Comparison of ENCODE assay signal across 9 cellular contexts in the genomic region with DNA sequence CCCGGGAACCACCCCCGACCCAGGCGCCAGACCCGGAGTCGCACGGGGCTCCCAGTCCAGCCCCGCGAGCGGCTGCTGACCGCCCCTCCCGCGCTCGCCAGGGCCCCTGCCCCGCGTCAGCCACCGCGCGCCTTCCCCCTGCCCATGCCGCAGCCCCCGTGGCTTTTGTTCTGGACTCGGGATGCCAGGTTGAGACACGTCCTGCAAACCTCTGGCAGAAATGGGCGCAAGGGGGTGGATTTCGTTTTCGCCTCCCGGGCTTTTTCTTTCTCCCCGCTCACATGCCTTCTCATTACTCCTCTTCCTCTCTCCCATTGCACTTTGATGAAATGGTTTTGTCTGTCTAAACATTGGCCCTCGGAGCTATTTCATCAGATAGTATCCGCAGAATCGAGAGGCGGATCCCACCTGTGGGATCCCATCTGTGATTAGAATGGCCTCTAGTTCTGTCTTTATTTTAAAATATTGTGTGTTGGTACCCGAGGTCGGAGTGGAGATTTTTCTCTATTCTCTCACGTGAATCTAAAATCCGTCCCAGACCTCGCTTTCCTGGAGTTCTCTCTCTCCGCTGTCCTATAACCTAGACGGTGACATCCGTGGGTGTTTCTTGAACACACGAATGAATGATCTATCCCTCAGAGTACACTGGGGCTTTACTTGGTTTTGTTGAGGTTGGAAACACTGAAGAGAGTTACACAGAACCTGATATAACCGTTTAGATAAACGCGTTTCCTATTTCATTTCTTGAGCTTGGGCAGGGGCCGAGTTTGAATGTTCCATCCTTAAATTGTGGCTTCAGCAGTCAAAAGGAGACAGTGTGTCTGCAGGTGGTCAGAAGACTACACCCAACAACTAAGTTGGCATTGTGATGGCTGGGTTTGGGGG. TPM values are rescaled to one million over a fixed set of nuclear protein-coding genes. Genes with fewer than 3 reads are reported as not detected.
DNase-seq lines count a peak whose midpoint lies in the region; ATAC-seq and TF ChIP-seq lines count a peak whose summit lies in the region.
"Had no signal": no experiment of that assay in that cellular context is flagged by ENCODE, and none has a peak within 500 bp of the region (broad histone marks: within the 10 kb centered on the region; RNA-seq: fewer than 3 reads in every experiment).

No MANE protein-coding gene starts in this region.

- CTCF ChIA-PET in AG04449 (lab: Yijun Ruan, JAX): interaction anchor here (0.9 to 1.8 kb wide), 2 partner anchors 19 to 56 kb away, joined by 3 to 4 read pairs; no protein-coding TSS in a partner anchor

- no peak overlapping the region for H3K27ac ChIP-seq in left ventricle myocardium inferior (replicated peaks)
- H3K27ac ChIP-seq in skin epidermis: peak overlapping the region; percentile 34 to 91 (median 77)

- ATAC-seq in GM19463 (IDR thresholded peaks at IDR 0.05; ENCODE audit: unreplicated experiment) (peak; percentile 7), HG02588 (IDR thresholded peaks at IDR 0.05; ENCODE audit: unreplicated experiment) (no peak)

- TF ChIP-seq CTCF in AG04449 (IDR thresholded peaks at IDR 0.05; ENCODE audit: insufficient read depth, low read length, missing control alignments): no peak
- TF ChIP-seq CTCF in left ventricle myocardium inferior (IDR thresholded peaks at IDR 0.05; ENCODE audit: borderline replicate concordance): no peak

- peaks cover 15% of the 10 kb centered on the region for H3K4me1 ChIP-seq in left ventricle myocardium inferior

- H3K27me3 ChIP-seq in left ventricle myocardium inferior (ENCODE audit: low read depth): peaks cover 71% of the 10 kb centered on the region

- DNase-seq in AG04449 (ENCODE audit: low read depth, low spot score) (no peak), left ventricle myocardium inferior (no peak), NCI-H2029 (lab: John Stamatoyannopoulos, UW) (no peak), middle frontal gyrus (ENCODE audit: extremely low spot score, low spot score) (no peak)
- peak; percentile 21 to 49 for DNase-seq in activated CD4-positive, alpha-beta T cell treated with anti-CD3 and anti-CD28 coated beads, Interleukin-2, amount 50 U/mL, for 48 hours

- intact Hi-C loops in left ventricle myocardium inferior (cut with micrococcal nuclease): no loop called here

- H3K9me3 ChIP-seq in left ventricle myocardium inferior (replicated peaks): no peaks in the 10 kb centered on the region

- POLR2A ChIA-PET in AG04449 (lab: Yijun Ruan, JAX): no interaction called here

- no peaks in the 10 kb centered on the region for H3K36me3 ChIP-seq in left ventricle myocardium inferior

- H3K4me3 ChIP-seq in AG04449 (ENCODE audit: low read depth, low read length) (peak overlapping the region; percentile 63), left ventricle myocardium inferior (peak overlapping the region; percentile 80), skin epidermis (peak overlapping the region; percentile 46 to 82 (median 74))

RNA-seq across cellular contexts. Expression of a gene that starts 1.9 kb away (rescaled TPM):
- 1.4 TPM for total RNA-seq in left ventricle myocardium inferior
- total RNA-seq: lung microvascular endothelial cell had no signal

Comparison
In these comparisons a context has a peak if more than half of its experiments do, and no peak if none do; other contexts are left out.
1. DNase-seq: peak in activated CD4-positive, alpha-beta T cell treated with anti-CD3 and anti-CD28 coated beads, Interleukin-2, amount 50 U/mL, for 48 hours (2 of 2); none in AG04449 (single experiment), left ventricle myocardium inferior (single experiment), NCI-H2029 (single experiment) and middle frontal gyrus (single experiment).
2. Peak in every context shown above with its lines, with median percentiles within 50 percentile points of each other: H3K4me3 ChIP-seq.